In genomic region chr17:81961087-81961514, GRCh38 we compare ENCODE assay signal across 8 cellular contexts. TPM values are rescaled to one million over a fixed set of nuclear protein-coding genes. Genes with fewer than 3 reads are reported as not detected.
DNase-seq lines count a peak whose midpoint lies in the region; ATAC-seq, FAIRE-seq and TF ChIP-seq lines count a peak whose summit lies in the region.

NOTUM (minus strand) TSS chr17:81961187; CDS start chr17:81960909, 278 bp downstream.

- H3K4me2 ChIP-seq in mammary epithelial cell (ENCODE audit: insufficient read depth, low read depth, low read length) (peak within 1 kb of the TSS; percentile 73), neural progenitor cell (peak within 1 kb of the TSS; percentile 73)

- in situ Hi-C loops in mammary epithelial cell (cut with MboI; ENCODE audit: low sequenced_read_pairs in 2 of 2), result loop anchor here in 1 of 2 donors (10.0 kb wide), 1 partner anchor 54 kb away; no protein-coding TSS in a partner anchor

- no CpG with 5 or more reads among the region's 66 CpGs for WGBS in mammary epithelial cell (ENCODE audit: low coverage, missing lambda C conversion rate)

- H3K4me3 ChIP-seq in mammary epithelial cell (replicated peaks in 1 of 3; ENCODE audit: insufficient read depth in 1 of 3, low read depth in 2 of 3, low read length in 3 of 3), result no peak within 1 kb of the TSS
- H3K4me3 ChIP-seq in neural progenitor cell, result peak within 1 kb of the TSS; percentile 39
- no peak within 1 kb of the TSS for H3K4me3 ChIP-seq in kidney (ENCODE audit: low read length in 2 of 2)

- BruUV-seq in mammary epithelial cell (replicated peaks; lab: Mats Ljungman, UMichigan), result no TSS peak

- peaks cover 2% of the 10 kb centered on the region for H4K20me1 ChIP-seq in mammary epithelial cell (ENCODE audit: insufficient read depth, low read length)
- peaks cover 11% of the 10 kb centered on the region for H4K20me1 ChIP-seq in neural progenitor cell (ENCODE audit: low read depth)

- no peaks in the 10 kb centered on the region for H3K9me3 Mint-ChIP-seq in neural progenitor cell

- no peak within 1 kb of the TSS for H3K27ac ChIP-seq in mammary epithelial cell (ENCODE audit: insufficient read depth, low read depth, low read length)
- no peak within 1 kb of the TSS for H3K27ac ChIP-seq in neural progenitor cell
- H3K27ac ChIP-seq in kidney (ENCODE audit: low read depth in 2 of 2, low read length in 2 of 2), result no peak within 1 kb of the TSS

- H2AFZ ChIP-seq in mammary epithelial cell (ENCODE audit: low read depth, low read length) (no peak within 1 kb of the TSS), neural progenitor cell (replicated peaks) (no peak within 1 kb of the TSS)

- no peak within 1 kb of the TSS for H3K9ac ChIP-seq in mammary epithelial cell (ENCODE audit: insufficient read depth, low read length)
- H3K9ac ChIP-seq in neural progenitor cell, result no peak within 1 kb of the TSS
- H3K9ac ChIP-seq in kidney (ENCODE audit: low read length in 2 of 2), result no peak within 1 kb of the TSS

- no peak for FAIRE-seq in kidney (lab: Jason Lieb, UNC)

- H3K36me3 Mint-ChIP-seq in neural progenitor cell, result peaks cover 3% of the 10 kb centered on the region

- intact Hi-C loops in mammary epithelial cell (cut with micrococcal nuclease) (loop anchor here (2.0 kb wide), 1 partner anchor 192 kb away; no protein-coding TSS in a partner anchor), posterior vena cava (cut with DNase I) (no loop called here), kidney (cut with DNase I) (loop anchor here (10.0 kb wide), 1 partner anchor 54 kb away; no protein-coding TSS in a partner anchor)

- H3K4me1 Mint-ChIP-seq in neural progenitor cell, result peaks cover 38% of the 10 kb centered on the region

- H3K9me3 ChIP-seq in mammary epithelial cell (replicated peaks; ENCODE audit: insufficient read depth, low read length) (no peaks in the 10 kb centered on the region), neural progenitor cell (ENCODE audit: low read depth) (no peaks in the 10 kb centered on the region), kidney (ENCODE audit: control insufficient read depth in 1 of 2, low read length in 2 of 2) (no peaks in the 10 kb centered on the region)

- H3F3A ChIP-seq in neural progenitor cell (ENCODE audit: low read depth), result peaks cover 22% of the 10 kb centered on the region

- no peaks in the 10 kb centered on the region for H3K79me2 ChIP-seq in mammary epithelial cell (ENCODE audit: insufficient read depth, low read length)
- H3K79me2 ChIP-seq in neural progenitor cell (ENCODE audit: low read depth), result no peaks in the 10 kb centered on the region

- H3K36me3 ChIP-seq in mammary epithelial cell (ENCODE audit: insufficient read depth, low read length) (no peaks in the 10 kb centered on the region), neural progenitor cell (no peaks in the 10 kb centered on the region), kidney (ENCODE audit: control insufficient read depth in 1 of 2, insufficient read depth in 2 of 2, low read length in 2 of 2) (no peaks in the 10 kb centered on the region)

- H3K27ac Mint-ChIP-seq in neural progenitor cell, result no peak within 1 kb of the TSS

- TF ChIP-seq CTCF in mammary epithelial cell (conservative IDR thresholded peaks at IDR 0.05 in 1 of 2, IDR thresholded peaks at IDR 0.05 in 1 of 2; ENCODE audit: extremely low read depth in 1 of 2, insufficient read depth in 1 of 2, low read depth in 1 of 2, low read length in 2 of 2), result no peak
- TF ChIP-seq CTCF in neural progenitor cell (IDR thresholded peaks at IDR 0.05), result peak; percentile 35
- no peak for TF ChIP-seq CTCF in kidney (IDR thresholded peaks at IDR 0.05; ENCODE audit: borderline replicate concordance, extremely low read depth, insufficient read depth)

- no peak for ATAC-seq in GM19324 (IDR thresholded peaks at IDR 0.05; ENCODE audit: low FRiP score, unreplicated experiment)

- no peak within 1 kb of the TSS for H3K4me3 Mint-ChIP-seq in neural progenitor cell

- dilution Hi-C loops in mammary epithelial cell (cut with HindIII; ENCODE audit: low sequenced_read_pairs), result no loop called here

- peak; percentile 55 for DNase-seq in COR-L47 (lab: John Stamatoyannopoulos, UW)
- DNase-seq in LHCN-M2 (ENCODE audit: low read depth), result peak; percentile 17
- no peak for DNase-seq in mammary epithelial cell
- peak; percentile 88 for DNase-seq in neural progenitor cell (ENCODE audit: low spot score)
- no peak for DNase-seq in posterior vena cava (ENCODE audit: low spot score)
- DNase-seq in effector CD8-positive, alpha-beta T cell (lab: John Stamatoyannopoulos, UW), result no peak
- DNase-seq in kidney, result no peak

- H3K27me3 ChIP-seq in mammary epithelial cell (ENCODE audit: insufficient read depth, low read length) (peaks cover 26% of the 10 kb centered on the region), neural progenitor cell (peaks cover 100% of the 10 kb centered on the region)

- peaks cover 32% of the 10 kb centered on the region for H3K27me3 Mint-ChIP-seq in neural progenitor cell (ENCODE audit: insufficient read depth, low read depth)

- H3K4me1 ChIP-seq in mammary epithelial cell (ENCODE audit: insufficient read depth, low read length), result peaks cover 13% of the 10 kb centered on the region
- peaks cover 8% of the 10 kb centered on the region for H3K4me1 ChIP-seq in neural progenitor cell
- peaks cover 0 to 3% of the 10 kb centered on the region in 2 donors for H3K4me1 ChIP-seq in kidney (ENCODE audit: control insufficient read depth in 1 of 2, insufficient read depth in 1 of 2, low read depth in 1 of 2, low read length in 2 of 2)

- CTCF ChIA-PET in mammary epithelial cell (lab: Charles Lee; ENCODE audit: low non-redundant PET), result no interaction called here

RNA-seq across cellular contexts. Expression of gene NOTUM, which starts in this region (rescaled TPM):
- total RNA-seq in LHCN-M2 (2014; rRNA removed), result 0.75 and 0.90 TPM in 2 replicates
- 0.60 TPM for polyA plus RNA-seq in LHCN-M2 (2012)
- not detected for total RNA-seq in mammary epithelial cell
- polyA plus RNA-seq in mammary epithelial cell, result 0.02 TPM
- not detected for polyA minus RNA-seq in mammary epithelial cell
- total RNA-seq in neural progenitor cell (ENCODE audit: low replicate concordance), result 0.25 TPM in 1 of 2 replicates, not detected in the other
- total RNA-seq in posterior vena cava, result not detected
- total RNA-seq in kidney, result not detected
- not detected for polyA plus RNA-seq in kidney (ENCODE audit: insufficient read depth, low read depth, low replicate concordance)

Comparison
In these comparisons a context has a peak if more than half of its experiments do, and no peak if none do; other contexts are left out.
1. Peak in DNase-seq in LHCN-M2; RNA of the gene not detected or under 1 TPM.
2. Peak in DNase-seq, H3K4me3 ChIP-seq and H3K4me2 ChIP-seq in neural progenitor cell; RNA of the gene not detected or under 1 TPM.
3. intact Hi-C loops: an anchor here in mammary epithelial cell (2.0 kb wide) and kidney (10.0 kb wide); none called in posterior vena cava.